ENCODE assay signal across 1 cellular context in genomic region chr20:34705008-34705382, GRCh38.
TF ChIP-seq lines count a peak whose summit lies in the region.

No MANE protein-coding gene starts in this region.

TF ChIP-seq in K562, 482 proteins besides CTCF, POLR2A, EP300 and RAD21 (continued from another document):
- TF ChIP-seq, protein P1, sequence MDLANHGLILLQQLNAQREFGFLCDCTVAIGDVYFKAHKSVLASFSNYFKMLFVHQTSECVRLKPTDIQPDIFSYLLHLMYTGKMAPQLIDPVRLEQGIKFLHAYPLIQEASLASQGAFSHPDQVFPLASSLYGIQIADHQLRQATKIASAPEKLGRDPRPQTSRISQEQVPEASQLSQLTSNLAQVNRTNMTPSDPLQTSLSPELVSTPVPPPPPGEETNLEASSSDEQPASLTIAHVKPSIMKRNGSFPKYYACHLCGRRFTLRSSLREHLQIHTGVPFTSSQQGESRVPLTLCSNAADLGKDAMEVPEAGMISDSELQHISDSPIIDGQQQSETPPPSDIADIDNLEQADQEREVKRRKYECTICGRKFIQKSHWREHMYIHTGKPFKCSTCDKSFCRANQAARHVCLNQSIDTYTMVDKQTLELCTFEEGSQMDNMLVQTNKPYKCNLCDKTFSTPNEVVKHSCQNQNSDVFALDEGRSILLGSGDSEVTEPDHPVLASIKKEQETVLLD (IDR thresholded peaks at IDR 0.05): 0 out of 2 replicates have a peak, but pooled peaks have one; percentile 6
- TF ChIP-seq TAF9B (IDR thresholded peaks at IDR 0.05; ENCODE audit: partially characterized antibody) (no peak), USF1 (CRISPR knock-in tag; IDR thresholded peaks at IDR 0.05) (no peak), PRMT5 (CRISPR knock-in tag; IDR thresholded peaks at IDR 0.05) (no peak), PTRF (tag; IDR thresholded peaks at IDR 0.05) (no peak), RAD51 (IDR thresholded peaks at IDR 0.05; ENCODE audit: borderline replicate concordance, low read depth) (no peak), TSC22D4 (tag; IDR thresholded peaks at IDR 0.05) (no peak), SIN3B (IDR thresholded peaks at IDR 0.05; ENCODE audit: low read depth) (no peak), ZNF77 (CRISPR knock-in tag; IDR thresholded peaks at IDR 0.05) (no peak), ZNF586 (CRISPR knock-in tag; conservative IDR thresholded peaks at IDR 0.05) (no peak), RREB1 (CRISPR knock-in tag; IDR thresholded peaks at IDR 0.05) (no peak), PHF20 (IDR thresholded peaks at IDR 0.05; ENCODE audit: partially characterized antibody) (no peak), PKNOX1 (IDR thresholded peaks at IDR 0.05) (0 out of 2 replicates have a peak, but pooled peaks have one; percentile 11), ZC3H4 (CRISPR knock-in tag; IDR thresholded peaks at IDR 0.05; ENCODE audit: borderline replicate concordance) (0 out of 2 replicates have a peak, but pooled peaks have one; percentile 2), NRF1 (conservative IDR thresholded peaks at IDR 0.05 in 1 of 2, IDR thresholded peaks at IDR 0.05 in 1 of 2) (no peak), ZNF785 (CRISPR knock-in tag; IDR thresholded peaks at IDR 0.05) (no peak), GABPB1 (CRISPR knock-in tag; IDR thresholded peaks at IDR 0.05) (peak; percentile 35; the same call in 1 of the 2 replicates), ATF3 (IDR thresholded peaks at IDR 0.05) (no peak), ATF3 (CRISPR knock-in tag; conservative IDR thresholded peaks at IDR 0.05) (0 out of 2 replicates have a peak, but pooled peaks have one; percentile 7), SNIP1 (IDR thresholded peaks at IDR 0.05; ENCODE audit: low read depth) (no peak), ZNF778 (CRISPR knock-in tag; IDR thresholded peaks at IDR 0.05) (no peak), TFAM (CRISPR knock-in tag; conservative IDR thresholded peaks at IDR 0.05) (no peak), LCOR (CRISPR knock-in tag; IDR thresholded peaks at IDR 0.05) (no peak), TAF1 (IDR thresholded peaks at IDR 0.05; ENCODE audit: control insufficient read depth, extremely low read depth, insufficient read depth, low read length, severe bottlenecking) (peak; percentile 2)
- TF ChIP-seq, protein P2, sequence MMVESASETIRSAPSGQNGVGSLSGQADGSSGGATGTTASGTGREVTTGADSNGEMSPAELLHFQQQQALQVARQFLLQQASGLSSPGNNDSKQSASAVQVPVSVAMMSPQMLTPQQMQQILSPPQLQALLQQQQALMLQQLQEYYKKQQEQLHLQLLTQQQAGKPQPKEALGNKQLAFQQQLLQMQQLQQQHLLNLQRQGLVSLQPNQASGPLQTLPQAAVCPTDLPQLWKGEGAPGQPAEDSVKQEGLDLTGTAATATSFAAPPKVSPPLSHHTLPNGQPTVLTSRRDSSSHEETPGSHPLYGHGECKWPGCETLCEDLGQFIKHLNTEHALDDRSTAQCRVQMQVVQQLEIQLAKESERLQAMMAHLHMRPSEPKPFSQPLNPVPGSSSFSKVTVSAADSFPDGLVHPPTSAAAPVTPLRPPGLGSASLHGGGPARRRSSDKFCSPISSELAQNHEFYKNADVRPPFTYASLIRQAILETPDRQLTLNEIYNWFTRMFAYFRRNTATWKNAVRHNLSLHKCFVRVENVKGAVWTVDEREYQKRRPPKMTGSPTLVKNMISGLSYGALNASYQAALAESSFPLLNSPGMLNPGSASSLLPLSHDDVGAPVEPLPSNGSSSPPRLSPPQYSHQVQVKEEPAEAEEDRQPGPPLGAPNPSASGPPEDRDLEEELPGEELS (CRISPR knock-in tag; IDR thresholded peaks at IDR 0.05; ENCODE audit: borderline replicate concordance): 0 out of 2 replicates have a peak, but pooled peaks have one; percentile 6
